In genomic region chr1:92483442-92484170, GRCh38 we compare ENCODE assay signal across 8 cellular contexts.
A peak's percentile ranks its signal among the peaks of the same experiment; 100 is the strongest.
DNase-seq lines count a peak whose midpoint lies in the region; FAIRE-seq and TF ChIP-seq lines count a peak whose summit lies in the region.

No MANE protein-coding gene starts in this region.

- no peak for FAIRE-seq in D721Med (lab: Jason Lieb, UNC)

- no peak for TF ChIP-seq CTCF in D721Med (IDR thresholded peaks at IDR 0.05; ENCODE audit: insufficient read depth, missing control alignments)

- DNase-seq in NCI-H82 (lab: John Stamatoyannopoulos, UW) (peak; percentile 40), NCI-H82 treated with DMSO at 0.1 percent for 48 hours (lab: John Stamatoyannopoulos, UW; ENCODE audit: unreplicated experiment) (no peak), NCI-H510A treated with DMSO at 0.1 percent for 48 hours (lab: John Stamatoyannopoulos, UW) (peak; percentile 65), activated T-cell treated with anti-CD3 and anti-CD28 coated beads for 24 hours (ENCODE audit: low read depth) (peak; percentile 76), iPS-NIHi11 (ENCODE audit: low spot score) (peak; percentile 53), D721Med (ENCODE audit: insufficient read length, low spot score) (no peak), NCI-H187 (lab: John Stamatoyannopoulos, UW) (no peak)
- peak; percentile 80 for DNase-seq in stimulated activated CD4-positive, alpha-beta T cell treated with anti-CD3 and anti-CD28 coated beads, Interleukin-4, amount 100 ng/mL, for 24 hours

Comparison
In these comparisons a context has a peak if more than half of its experiments do, and no peak if none do; other contexts are left out.
1. DNase-seq: peak in NCI-H82 (single experiment), NCI-H510A treated with DMSO at 0.1 percent for 48 hours (single experiment), activated T-cell treated with anti-CD3 and anti-CD28 coated beads for 24 hours (single experiment), iPS-NIHi11 (single experiment) and stimulated activated CD4-positive, alpha-beta T cell treated with anti-CD3 and anti-CD28 coated beads, Interleukin-4, amount 100 ng/mL, for 24 hours (single experiment); none in NCI-H82 treated with DMSO at 0.1 percent for 48 hours (single experiment), D721Med (single experiment) and NCI-H187 (0 of 2).